In the genomic region with DNA sequence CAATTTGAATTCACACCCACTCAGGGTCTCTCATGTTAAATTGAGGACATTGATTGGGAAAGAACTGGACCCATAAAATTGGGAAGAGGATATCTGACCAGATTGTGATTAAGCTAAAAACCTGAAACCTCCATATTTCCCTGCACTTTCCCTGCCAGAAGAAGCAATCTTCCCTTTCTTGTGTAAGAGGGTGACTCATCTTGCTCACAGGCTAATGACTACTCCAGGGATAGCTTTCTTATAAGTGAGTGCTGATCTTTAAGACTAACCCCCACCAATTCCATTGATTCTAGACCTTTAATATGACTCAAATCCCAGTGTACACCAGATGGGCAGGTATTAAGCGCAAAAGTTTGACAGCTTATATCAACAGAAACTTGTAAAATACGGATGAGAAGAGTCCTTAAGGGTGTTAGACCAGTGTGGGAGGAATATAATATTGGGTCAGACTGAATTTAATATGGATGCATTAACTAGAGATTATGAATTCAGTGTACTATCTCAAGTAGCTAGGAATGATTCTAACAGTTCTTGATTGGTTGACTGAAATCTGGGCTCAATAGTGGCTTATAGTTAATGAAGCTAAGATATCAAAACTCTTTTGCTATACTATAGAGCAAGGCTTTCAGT, we compare ENCODE assay signal across 1 cellular context.
TF ChIP-seq lines count a peak whose summit lies in the region.

No MANE protein-coding gene starts in this region.

TF ChIP-seq in IMR-90, 13 proteins besides CTCF, POLR2A, EP300 and RAD21:
- TF ChIP-seq BHLHE40 (IDR thresholded peaks at IDR 0.05; ENCODE audit: low read depth, low read length): peak; percentile 49; the same call in 1 of the 2 replicates
- TF ChIP-seq CEBPB (IDR thresholded peaks at IDR 0.05; ENCODE audit: low read depth, low read length): peak; percentile 97
- TF ChIP-seq MAZ (IDR thresholded peaks at IDR 0.05; ENCODE audit: borderline replicate concordance, low read depth, low read length): no peak
- no peak for TF ChIP-seq SMC3 (IDR thresholded peaks at IDR 0.05; ENCODE audit: low read depth, low read length)
- TF ChIP-seq USF2 (IDR thresholded peaks at IDR 0.05; ENCODE audit: low read depth, low read length): no peak
- no peak for TF ChIP-seq MAFK (IDR thresholded peaks at IDR 0.05; ENCODE audit: low read depth, low read length)
- TF ChIP-seq MXI1 (IDR thresholded peaks at IDR 0.05; ENCODE audit: borderline replicate concordance, low read depth, low read length): no peak
- TF ChIP-seq CHD1 (IDR thresholded peaks at IDR 0.05; ENCODE audit: low read depth, low read length): no peak
- TF ChIP-seq, protein P1, sequence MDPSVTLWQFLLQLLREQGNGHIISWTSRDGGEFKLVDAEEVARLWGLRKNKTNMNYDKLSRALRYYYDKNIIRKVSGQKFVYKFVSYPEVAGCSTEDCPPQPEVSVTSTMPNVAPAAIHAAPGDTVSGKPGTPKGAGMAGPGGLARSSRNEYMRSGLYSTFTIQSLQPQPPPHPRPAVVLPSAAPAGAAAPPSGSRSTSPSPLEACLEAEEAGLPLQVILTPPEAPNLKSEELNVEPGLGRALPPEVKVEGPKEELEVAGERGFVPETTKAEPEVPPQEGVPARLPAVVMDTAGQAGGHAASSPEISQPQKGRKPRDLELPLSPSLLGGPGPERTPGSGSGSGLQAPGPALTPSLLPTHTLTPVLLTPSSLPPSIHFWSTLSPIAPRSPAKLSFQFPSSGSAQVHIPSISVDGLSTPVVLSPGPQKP (IDR thresholded peaks at IDR 0.05; ENCODE audit: borderline replicate concordance, low read depth, low read length): no peak
- TF ChIP-seq NFE2L2 (IDR thresholded peaks at IDR 0.05; ENCODE audit: low read depth, low read length): no peak
- no peak for TF ChIP-seq RCOR1 (IDR thresholded peaks at IDR 0.05; ENCODE audit: insufficient replicate concordance, low read length)
- peak; percentile 96 for TF ChIP-seq FOS (IDR thresholded peaks at IDR 0.05; ENCODE audit: low read depth, low read length)
- TF ChIP-seq RFX5 (IDR thresholded peaks at IDR 0.05; ENCODE audit: low read depth, low read length): 0 out of 2 replicates have a peak, but pooled peaks have one; percentile 22
